Comparison of ENCODE assay signal across 8 cellular contexts in genomic region chr14:92513966-92514843, GRCh38. TPM values are rescaled to one million over a fixed set of nuclear protein-coding genes. Genes with fewer than 3 reads are reported as not detected.
DNase-seq lines count a peak whose midpoint lies in the region; ATAC-seq and TF ChIP-seq lines count a peak whose summit lies in the region.

No MANE protein-coding gene starts in this region.

- TF ChIP-seq POLR2A in heart left ventricle (IDR thresholded peaks at IDR 0.05), result no peak
- TF ChIP-seq POLR2A in prostate gland (IDR thresholded peaks at IDR 0.05), result no peak

- intact Hi-C loops in activated T-helper 2 cell treated with anti-CD3 and anti-CD28 coated beads, Interferon-gamma antibody, Interleukin-2, Interleukin-4, amounts not matched to agents 10 μg/mL and 5 μg/mL and 100 μg/mL, durations not matched to agents 14 hours and 24 hours and 36 hours (cut with micrococcal nuclease), result no loop called here
- intact Hi-C loops in heart left ventricle (cut with DNase I), result loop anchor here in 3 of 10 donors (1.0 to 5.0 kb wide), 2 partner anchors 53 to 57 kb away; no protein-coding TSS in a partner anchor
- intact Hi-C loops in prostate gland (cut with DNase I), result loop anchor here (10.0 kb wide), 1 partner anchor 171 kb away; no protein-coding TSS in a partner anchor

- peak overlapping the region; percentile 80 to 95 (median 87) for H3K27ac ChIP-seq in heart left ventricle
- H3K27ac ChIP-seq in prostate gland, result peak overlapping the region; percentile 60 to 75

- peaks cover 21% of the 10 kb centered on the region for H3K4me1 Mint-ChIP-seq in activated T-helper 2 cell treated with anti-CD3 and anti-CD28 coated beads, Interferon-gamma antibody, Interleukin-2, Interleukin-4, amounts not matched to agents 10 μg/mL and 5 μg/mL and 100 μg/mL, durations not matched to agents 14 hours and 24 hours and 36 hours (ENCODE audit: low read depth)

- H3K9me3 ChIP-seq in heart left ventricle (no peaks in the 10 kb centered on the region), prostate gland (no peaks in the 10 kb centered on the region)

- no peaks in the 10 kb centered on the region for H3K27me3 ChIP-seq in heart left ventricle
- no peaks in the 10 kb centered on the region for H3K27me3 ChIP-seq in prostate gland (replicated peaks; ENCODE audit: insufficient read depth)

- H3K36me3 Mint-ChIP-seq in activated T-helper 2 cell treated with anti-CD3 and anti-CD28 coated beads, Interferon-gamma antibody, Interleukin-2, Interleukin-4, amounts not matched to agents 10 μg/mL and 5 μg/mL and 100 μg/mL, durations not matched to agents 14 hours and 24 hours and 36 hours (ENCODE audit: low read depth), result no peaks in the 10 kb centered on the region

- DNase-seq in activated T-helper 2 cell treated with anti-CD3 and anti-CD28 coated beads, Interferon-gamma antibody, Interleukin-2, Interleukin-4, amounts not matched to agents 10 μg/mL and 5 μg/mL and 100 μg/mL, durations not matched to agents 14 hours and 24 hours and 36 hours (ENCODE audit: low spot score), result no peak
- DNase-seq in heart left ventricle, result peak in 2 of 5 donors; percentile 45 to 74
- no peak for DNase-seq in prostate gland (ENCODE audit: low spot score)
- DNase-seq in NCI-H69 (lab: John Stamatoyannopoulos, UW), result no peak
- DNase-seq in cerebellar cortex (ENCODE audit: low spot score), result no peak
- no peak for DNase-seq in H4 (ENCODE audit: low spot score)

- H3K27ac Mint-ChIP-seq in activated T-helper 2 cell treated with anti-CD3 and anti-CD28 coated beads, Interferon-gamma antibody, Interleukin-2, Interleukin-4, amounts not matched to agents 10 μg/mL and 5 μg/mL and 100 μg/mL, durations not matched to agents 14 hours and 24 hours and 36 hours, result no peak overlapping the region

- 4 to 10% (median 8%) methylated on average over 47 to 81 of the region's 81 CpGs for WGBS in heart left ventricle, 4 donors
- WGBS in prostate gland, result 17% methylated on average over 51 of the region's 81 CpGs

- H3K36me3 ChIP-seq in heart left ventricle, result no peaks in the 10 kb centered on the region
- H3K36me3 ChIP-seq in prostate gland, result no peaks in the 10 kb centered on the region

- H3K27me3 Mint-ChIP-seq in activated T-helper 2 cell treated with anti-CD3 and anti-CD28 coated beads, Interferon-gamma antibody, Interleukin-2, Interleukin-4, amounts not matched to agents 10 μg/mL and 5 μg/mL and 100 μg/mL, durations not matched to agents 14 hours and 24 hours and 36 hours (ENCODE audit: low read depth), result peaks cover 51% of the 10 kb centered on the region

- peak; percentile 12 for ATAC-seq in GM18907 (IDR thresholded peaks at IDR 0.05; ENCODE audit: unreplicated experiment)
- ATAC-seq in HG03442 (IDR thresholded peaks at IDR 0.05; ENCODE audit: unreplicated experiment), result peak; percentile 18
- ATAC-seq in heart left ventricle, result peak in 3 of 4 donors; percentile 36 to 48 (median 36)

- no peaks in the 10 kb centered on the region for H3K9me3 Mint-ChIP-seq in activated T-helper 2 cell treated with anti-CD3 and anti-CD28 coated beads, Interferon-gamma antibody, Interleukin-2, Interleukin-4, amounts not matched to agents 10 μg/mL and 5 μg/mL and 100 μg/mL, durations not matched to agents 14 hours and 24 hours and 36 hours

- H3K4me3 Mint-ChIP-seq in activated T-helper 2 cell treated with anti-CD3 and anti-CD28 coated beads, Interferon-gamma antibody, Interleukin-2, Interleukin-4, amounts not matched to agents 10 μg/mL and 5 μg/mL and 100 μg/mL, durations not matched to agents 14 hours and 24 hours and 36 hours (ENCODE audit: low read depth), result peak overlapping the region; percentile 61

- H3K4me3 ChIP-seq in heart left ventricle, result peak overlapping the region; percentile 65 to 94 (median 78)
- peak overlapping the region; percentile 46 to 67 for H3K4me3 ChIP-seq in prostate gland

- no peak for TF ChIP-seq CTCF in heart left ventricle (IDR thresholded peaks at IDR 0.05)
- no peak for TF ChIP-seq CTCF in prostate gland (IDR thresholded peaks at IDR 0.05)

- H3K4me1 ChIP-seq in heart left ventricle (peaks cover 0 to 77% (median 25%) of the 10 kb centered on the region in 12 donors), prostate gland (replicated peaks) (no peaks in the 10 kb centered on the region)

RNA-seq across cellular contexts. Expression of gene RIN3, which starts 0.6 kb away (rescaled TPM):
- total RNA-seq in activated T-helper 2 cell treated with anti-CD3 and anti-CD28 coated beads, Interferon-gamma antibody, Interleukin-2, Interleukin-4, amounts not matched to agents 10 μg/mL and 5 μg/mL and 100 μg/mL, durations not matched to agents 14 hours and 24 hours and 36 hours, result 21.1 and 22.1 TPM in 2 replicates
- total RNA-seq in heart left ventricle (10 to 100 TPM in 8 of 9 donors, 1 to 10 TPM in 1; 9.7 to 37.0 (median 14.6) TPM), prostate gland (10 to 100 TPM in 1 of 2 donors, 1 to 10 TPM in 1; 8.8 to 41.6 TPM)
- 1 to 10 TPM; 8.6 to 8.7 TPM for polyA plus RNA-seq in heart left ventricle
- 1.2 and 1.7 TPM in 2 replicates for total RNA-seq in H4 (2014; rRNA removed; shearing (Covaris generic))
